In genomic region chr11:65117206-65118096, GRCh38 we compare ENCODE assay signal across 8 cellular contexts. TPM values are rescaled to one million over a fixed set of nuclear protein-coding genes. Genes with fewer than 3 reads are reported as not detected.
DNase-seq lines count a peak whose midpoint lies in the region; ATAC-seq and TF ChIP-seq lines count a peak whose summit lies in the region.

Gene ZNHIT2 (minus strand): TSS chr11:65117701. CDS start chr11:65117653, 48 bp downstream.

- intact Hi-C loops in PC-9 (cut with micrococcal nuclease; ENCODE audit: unreplicated experiment), result loop anchor here (2.0 to 5.0 kb wide), 6 partner anchors 91 to 340 kb away; partner anchors contain the start of genes ARL2, ATG2A, PPP2R5B and SF1

- peak within 1 kb of the TSS; percentile 98 for H3K27ac Mint-ChIP-seq in activated T-cell treated with anti-CD3 and anti-CD28 coated beads, Interleukin-2, amount 50 U/mL, for 24 hours

- peaks cover 77% of the 10 kb centered on the region for H3K36me3 Mint-ChIP-seq in activated T-cell treated with anti-CD3 and anti-CD28 coated beads, Interleukin-2, amount 50 U/mL, for 24 hours (ENCODE audit: low read depth)

- peak within 1 kb of the TSS; percentile 82 to 85 for H3K9ac ChIP-seq in mucosa of rectum (ENCODE audit: low read depth in 1 of 2, low read length in 2 of 2)

- H3K79me2 ChIP-seq in PC-9 (ENCODE audit: low read depth), result peaks cover 62% of the 10 kb centered on the region

- no peaks in the 10 kb centered on the region for H3K9me3 Mint-ChIP-seq in activated T-cell treated with anti-CD3 and anti-CD28 coated beads, Interleukin-2, amount 50 U/mL, for 24 hours

- peaks cover 71% of the 10 kb centered on the region for H3F3A ChIP-seq in PC-9 (ENCODE audit: insufficient read depth, low read depth)

- no peaks in the 10 kb centered on the region for H3K9me2 ChIP-seq in PC-9 (ENCODE audit: insufficient read depth)

- CTCF ChIA-PET in PC-9 (lab: Charles Lee), result interaction anchor here (0.6 to 0.9 kb wide), 5 partner anchors 46 to 1543 kb away, joined by 3 to 13 read pairs (median 5); no protein-coding TSS in a partner anchor

- H3K4me3 Mint-ChIP-seq in activated T-cell treated with anti-CD3 and anti-CD28 coated beads, Interleukin-2, amount 50 U/mL, for 24 hours, result peak within 1 kb of the TSS; percentile 89

- H4K20me1 ChIP-seq in PC-9 (ENCODE audit: insufficient read depth), result peaks cover 10% of the 10 kb centered on the region; the same call in 1 of the 2 replicates

- peaks cover 72% of the 10 kb centered on the region for H3K4me1 Mint-ChIP-seq in activated T-cell treated with anti-CD3 and anti-CD28 coated beads, Interleukin-2, amount 50 U/mL, for 24 hours (ENCODE audit: low read depth)

- peak within 1 kb of the TSS; percentile 75 for H2AFZ ChIP-seq in PC-9

- H3K27ac ChIP-seq in PC-9, result peak within 1 kb of the TSS; percentile 86
- peak within 1 kb of the TSS; percentile 73 to 90 for H3K27ac ChIP-seq in mucosa of rectum (ENCODE audit: low read depth in 2 of 2, low read length in 2 of 2)

- POLR2A ChIA-PET in PC-9 (lab: Charles Lee; ENCODE audit: unreplicated experiment), result interaction anchor here (0.5 to 0.6 kb wide), 3 partner anchors 39 to 200 kb away, joined by 3 to 6 read pairs (median 4); no protein-coding TSS in a partner anchor

- DNase-seq in DMS53 treated with DMSO at 0.1 percent for 48 hours (lab: John Stamatoyannopoulos, UW; ENCODE audit: unreplicated experiment), result peak; percentile 96
- peak; percentile 99 for DNase-seq in KBM-7
- DNase-seq in PC-9, result peak; percentile 96 to 100
- DNase-seq in activated T-cell treated with anti-CD3 and anti-CD28 coated beads, Interleukin-2, amount 50 U/mL, for 24 hours, result peak; percentile 100
- peak; percentile 87 for DNase-seq in epithelial cell of proximal tubule (ENCODE audit: low read depth)
- peak; percentile 100 for DNase-seq in stimulated activated CD8-positive, alpha-beta memory T cell treated with anti-CD3 and anti-CD28 coated beads, Interleukin-7, amount 100 ng/mL, for 1 hour (ENCODE audit: low read depth in 2 of 2)

- H3K36me3 ChIP-seq in PC-9 (ENCODE audit: low read depth) (peaks cover 17% of the 10 kb centered on the region), mucosa of rectum (ENCODE audit: control insufficient read depth in 2 of 2, insufficient read depth in 2 of 2, low read length in 2 of 2) (peaks cover 21 to 30% of the 10 kb centered on the region in 2 donors)

- peak within 1 kb of the TSS; percentile 98 for H3K4me2 ChIP-seq in PC-9

- BruUV-seq in PC-9 (replicated peaks; lab: Mats Ljungman, UMichigan), result no TSS peak

- TF ChIP-seq CTCF in PC-9 (conservative IDR thresholded peaks at IDR 0.05), result peak; percentile 98
- TF ChIP-seq CTCF in epithelial cell of proximal tubule (conservative IDR thresholded peaks at IDR 0.05; ENCODE audit: low read depth, low read length), result peak; percentile 90

- peak; percentile 49 for ATAC-seq in GM21619 (IDR thresholded peaks at IDR 0.05; ENCODE audit: unreplicated experiment)

- H3K4me1 ChIP-seq in PC-9 (replicated peaks; ENCODE audit: insufficient read depth), result peaks cover 38% of the 10 kb centered on the region
- peaks cover 35 to 36% of the 10 kb centered on the region in 2 donors for H3K4me1 ChIP-seq in mucosa of rectum (ENCODE audit: control insufficient read depth in 2 of 2, insufficient read depth in 2 of 2, low read length in 2 of 2)

- no peaks in the 10 kb centered on the region for H3K27me3 ChIP-seq in PC-9 (ENCODE audit: insufficient read depth, low read depth)
- H3K27me3 ChIP-seq in mucosa of rectum (ENCODE audit: control insufficient read depth in 2 of 2, insufficient read depth in 2 of 2, low read length in 2 of 2), result no peaks in the 10 kb centered on the region

- in situ Hi-C loops in KBM-7 (cut with MboI; ENCODE audit: low pct_unique_long_range_greater_than_20kb, low sequenced_read_pairs), result no loop called here

- peak within 1 kb of the TSS; percentile 100 for H3K4me3 ChIP-seq in PC-9
- peak within 1 kb of the TSS; percentile 91 for H3K4me3 ChIP-seq in epithelial cell of proximal tubule (ENCODE audit: low read depth, low read length)
- peak within 1 kb of the TSS; percentile 79 to 87 for H3K4me3 ChIP-seq in mucosa of rectum (ENCODE audit: low read length in 2 of 2)

- H3K9me3 ChIP-seq in PC-9 (ENCODE audit: insufficient read depth, low read depth) (no peaks in the 10 kb centered on the region), mucosa of rectum (ENCODE audit: control insufficient read depth in 2 of 2, low read length in 2 of 2) (no peaks in the 10 kb centered on the region)

- no peaks in the 10 kb centered on the region for H3K27me3 Mint-ChIP-seq in activated T-cell treated with anti-CD3 and anti-CD28 coated beads, Interleukin-2, amount 50 U/mL, for 24 hours

RNA-seq across cellular contexts. Expression of gene ZNHIT2, which starts in this region (rescaled TPM):
- 13.7 and 22.3 TPM in 2 replicates for total RNA-seq in PC-9 (2021)
- 31.9 and 37.1 TPM in 2 replicates for total RNA-seq in epithelial cell of proximal tubule

Comparison
In these comparisons a context has a peak if more than half of its experiments do, and no peak if none do; other contexts are left out.
1. Peak in every context shown above with its lines: DNase-seq, ATAC-seq, H3K4me3 ChIP-seq and H3K27ac ChIP-seq.